ENCODE assay signal across 10 cellular contexts in genomic region chr1:200867018-200867811, GRCh38. TPM values are rescaled to one million over a fixed set of nuclear protein-coding genes. Genes with fewer than 3 reads are reported as not detected.
DNase-seq lines count a peak whose midpoint lies in the region; ATAC-seq, FAIRE-seq and TF ChIP-seq lines count a peak whose summit lies in the region.
"Had no signal": no experiment of that assay in that cellular context is flagged by ENCODE, and none has a peak within 500 bp of the region (broad histone marks: within the 10 kb centered on the region; RNA-seq: fewer than 3 reads in every experiment).

No MANE protein-coding gene starts in this region.

- H3K9me3 ChIP-seq in prostate gland (no peaks in the 10 kb centered on the region), sigmoid colon (no peaks in the 10 kb centered on the region)
- H3K9me3 ChIP-seq: esophagus muscularis mucosa had no signal

- TF ChIP-seq POLR2A in prostate gland (IDR thresholded peaks at IDR 0.05) = no peak
- no peak for TF ChIP-seq POLR2A in sigmoid colon (IDR thresholded peaks at IDR 0.05)

- H3K36me3 ChIP-seq in prostate gland = no peaks in the 10 kb centered on the region
- peaks cover 3 to 16% (median 7%) of the 10 kb centered on the region in 4 donors for H3K36me3 ChIP-seq in sigmoid colon

- H3K4me1 Mint-ChIP-seq in brain = peaks cover 15% of the 10 kb centered on the region

- H3K4me3 ChIP-seq in prostate gland (no peak overlapping the region), sigmoid colon (no peak overlapping the region)
- H3K4me3 ChIP-seq: esophagus muscularis mucosa had no signal

- no peaks in the 10 kb centered on the region for H3K27me3 Mint-ChIP-seq in brain

- ATAC-seq in GM18909 (IDR thresholded peaks at IDR 0.05; ENCODE audit: poor library complexity, unreplicated experiment) (peak; percentile 2), HG03558 (IDR thresholded peaks at IDR 0.05; ENCODE audit: extremely low read depth, unreplicated experiment) (peak; percentile 4)

- H3K27me3 ChIP-seq in prostate gland (replicated peaks; ENCODE audit: insufficient read depth) = peaks cover 2% of the 10 kb centered on the region
- H3K27me3 ChIP-seq in sigmoid colon = peaks cover under 1 to 31% (median 22%) of the 10 kb centered on the region in 3 donors

- no peak overlapping the region for H3K27ac ChIP-seq in prostate gland
- no peak overlapping the region for H3K27ac ChIP-seq in sigmoid colon
- H3K27ac ChIP-seq: esophagus muscularis mucosa had no signal

- no peaks in the 10 kb centered on the region for H3K9me3 Mint-ChIP-seq in brain

- 47% methylated on average over 11 of the region's 11 CpGs for WGBS in prostate gland
- WGBS in sigmoid colon, 2 donors = 61 to 63% methylated on average over 11 of the region's 11 CpGs

- H3K36me3 Mint-ChIP-seq in brain = peaks cover 25% of the 10 kb centered on the region

- TF ChIP-seq EP300 in sigmoid colon (IDR thresholded peaks at IDR 0.05) = no peak

- TF ChIP-seq CTCF in D721Med (IDR thresholded peaks at IDR 0.05; ENCODE audit: insufficient read depth, missing control alignments) (no peak), brain (conservative IDR thresholded peaks at IDR 0.05) (no peak), prostate gland (IDR thresholded peaks at IDR 0.05) (no peak), sigmoid colon (IDR thresholded peaks at IDR 0.05) (no peak)

- DNase-seq in D721Med (ENCODE audit: insufficient read length, low spot score) = no peak
- DNase-seq in activated naive CD4-positive, alpha-beta T cell (lab: John Stamatoyannopoulos, UW) = no peak
- DNase-seq in prostate gland (ENCODE audit: low spot score) = no peak
- DNase-seq in effector CD4-positive, alpha-beta T cell = no peak
- no peak for DNase-seq in sigmoid colon

- intact Hi-C loops in prostate gland (cut with DNase I) = no loop called here
- intact Hi-C loops in sigmoid colon (cut with DNase I) = no loop called here

- peak; percentile 16 for FAIRE-seq in D721Med (lab: Jason Lieb, UNC)

- H3K4me1 ChIP-seq in prostate gland (replicated peaks) = no peaks in the 10 kb centered on the region
- no peaks in the 10 kb centered on the region for H3K4me1 ChIP-seq in sigmoid colon

- peak overlapping the region in 4 of 5 experiments; percentile 28 to 63 (median 40) for H3K27ac Mint-ChIP-seq in brain

- no peak overlapping the region for H3K4me3 Mint-ChIP-seq in brain

RNA-seq across cellular contexts. Expression of gene GPR25, which starts 5.6 kb away (rescaled TPM):
- polyA plus RNA-seq in brain (ENCODE audit: insufficient read depth, low read depth, low replicate concordance) (not detected), sigmoid colon (1 to 10 TPM in 1 of 3 donors, not detected in 2; 1.0 TPM)
- total RNA-seq in prostate gland (1 to 10 TPM in 1 of 2 donors, not detected in 1; 1.2 TPM), sigmoid colon (not detected)
- total RNA-seq: esophagus muscularis mucosa, lower leg skin had no signal

RNA-seq across cellular contexts. Expression of gene INAVA, which starts 27.5 kb away (rescaled TPM):
- 0.58 TPM for polyA plus RNA-seq in brain (ENCODE audit: insufficient read depth, low read depth, low replicate concordance)
- total RNA-seq in prostate gland = 10 to 100 TPM in 1 of 2 donors, 1 to 10 TPM in 1; 7.4 to 27.1 TPM
- total RNA-seq in sigmoid colon = 1 to 10 TPM in 1 of 4 donors, under 1 TPM in 3; 0.27 to 1.4 (median 0.44) TPM
- 100 to 1,000 TPM in 2 of 3 donors, 10 to 100 TPM in 1; 78.9 to 176 (median 138) TPM for polyA plus RNA-seq in sigmoid colon
